In the genomic region with DNA sequence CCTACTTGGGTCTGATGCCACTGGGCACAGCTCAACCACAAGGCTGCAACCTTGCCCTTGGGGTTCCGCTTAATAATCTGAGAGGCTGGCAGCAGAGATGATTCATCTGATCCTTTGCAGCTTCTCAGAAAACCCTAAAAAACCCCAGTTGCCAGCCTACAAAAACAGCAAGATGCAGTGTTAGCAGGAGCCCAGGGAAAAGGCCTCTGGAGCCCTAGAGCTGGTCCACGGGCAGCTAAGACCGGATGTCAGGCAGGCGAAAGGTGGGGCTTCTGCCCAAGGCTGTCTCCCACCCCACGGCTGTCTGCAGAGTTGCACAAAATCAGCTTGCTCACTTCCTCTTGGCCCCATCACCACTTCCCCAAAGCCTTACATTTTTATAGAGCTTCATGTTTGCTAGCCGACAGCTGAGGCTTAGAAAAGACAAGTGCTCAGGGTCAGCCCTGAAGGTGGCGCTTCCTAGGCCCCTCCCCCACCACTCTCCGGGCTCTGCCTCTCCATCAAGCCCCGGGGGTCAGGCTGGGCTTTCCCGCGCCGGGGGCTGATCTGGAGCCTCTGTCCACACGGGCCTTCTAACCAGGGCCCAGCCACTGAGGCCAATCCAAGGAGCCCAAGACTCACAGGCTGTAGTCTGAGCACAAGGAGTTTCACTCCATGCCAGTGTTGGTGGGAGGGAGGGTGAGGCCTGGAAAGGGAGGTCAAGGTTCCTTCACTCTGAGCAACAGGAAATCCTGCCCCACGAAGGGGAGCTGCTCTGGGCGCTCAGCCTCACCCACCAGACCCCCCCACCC, we compare ENCODE assay signal across 8 cellular contexts. TPM values are rescaled to one million over a fixed set of nuclear protein-coding genes. Genes with fewer than 3 reads are reported as not detected.
DNase-seq lines count a peak whose midpoint lies in the region; ATAC-seq, FAIRE-seq and TF ChIP-seq lines count a peak whose summit lies in the region.

No MANE protein-coding gene starts in this region.

- TF ChIP-seq CTCF in GM13976 (IDR thresholded peaks at IDR 0.05; ENCODE audit: borderline replicate concordance, control extremely low read depth, extremely low read depth, insufficient read depth, missing control alignments) (no peak), endothelial cell of umbilical vein (IDR thresholded peaks at IDR 0.05; ENCODE audit: extremely low read depth in 1 of 2, insufficient read depth in 1 of 2, low read depth in 1 of 2, low read length in 2 of 2) (peak in 1 of 2 donors; percentile 17)

- peak overlapping the region; percentile 86 for H3K27ac ChIP-seq in endothelial cell of umbilical vein (ENCODE audit: insufficient read depth, low read depth, low read length)

- H3K36me3 Mint-ChIP-seq in activated CD4-positive, alpha-beta memory T cell treated with anti-CD3 and anti-CD28 coated beads for 36 hours: no peaks in the 10 kb centered on the region
- H3K36me3 Mint-ChIP-seq in stimulated activated effector memory CD8-positive, alpha-beta T cell treated with anti-CD3 and anti-CD28 coated beads, Interleukin-12 subunit alpha, Interleukin-12 subunit beta, amount 100 ng/mL, for 72 hours: no peaks in the 10 kb centered on the region

- intact Hi-C loops in activated CD4-positive, alpha-beta memory T cell treated with anti-CD3 and anti-CD28 coated beads for 36 hours (cut with micrococcal nuclease): loop anchor here (1.0 to 2.0 kb wide), 12 partner anchors 32 to 291 kb away; a partner anchor contains a TSS
- intact Hi-C loops in endothelial cell of umbilical vein (cut with micrococcal nuclease): loop anchor here (1.0 to 5.0 kb wide), 10 partner anchors 9 to 1475 kb away; a partner anchor contains a TSS

- POLR2A ChIA-PET in activated CD4-positive, alpha-beta memory T cell treated with anti-CD3 and anti-CD28 coated beads for 36 hours (lab: Charles Lee): interaction anchor here (0.6 to 3.6 kb wide), 29 partner anchors 9 to 249 kb away, joined by 3 to 29 read pairs (median 4); a partner anchor contains a TSS
- POLR2A ChIA-PET in endothelial cell of umbilical vein (lab: Charles Lee): interaction anchor here (0.7 to 1.3 kb wide), 4 partner anchors 9 to 237 kb away, joined by 3 to 4 read pairs (median 4); no protein-coding TSS in a partner anchor

- TSS peak; percentile 43 for BruUV-seq in endothelial cell of umbilical vein (replicated peaks; lab: Mats Ljungman, UMichigan)

- peaks cover 62% of the 10 kb centered on the region for H3K4me1 Mint-ChIP-seq in activated CD4-positive, alpha-beta memory T cell treated with anti-CD3 and anti-CD28 coated beads for 36 hours (ENCODE audit: low read depth)
- peaks cover 43% of the 10 kb centered on the region for H3K4me1 Mint-ChIP-seq in stimulated activated effector memory CD8-positive, alpha-beta T cell treated with anti-CD3 and anti-CD28 coated beads, Interleukin-12 subunit alpha, Interleukin-12 subunit beta, amount 100 ng/mL, for 72 hours

- no peaks in the 10 kb centered on the region for H3K27me3 Mint-ChIP-seq in activated CD4-positive, alpha-beta memory T cell treated with anti-CD3 and anti-CD28 coated beads for 36 hours

- peaks cover 15% of the 10 kb centered on the region for H3K4me1 ChIP-seq in endothelial cell of umbilical vein (ENCODE audit: control insufficient read depth, extremely low read depth, insufficient read depth, low read length)

- H3K27ac Mint-ChIP-seq in activated CD4-positive, alpha-beta memory T cell treated with anti-CD3 and anti-CD28 coated beads for 36 hours: peak overlapping the region; percentile 94
- no peak overlapping the region for H3K27ac Mint-ChIP-seq in stimulated activated effector memory CD8-positive, alpha-beta T cell treated with anti-CD3 and anti-CD28 coated beads, Interleukin-12 subunit alpha, Interleukin-12 subunit beta, amount 100 ng/mL, for 72 hours

- no peak for FAIRE-seq in endothelial cell of umbilical vein (lab: Jason Lieb, UNC)

- no peaks in the 10 kb centered on the region for H3K79me2 ChIP-seq in endothelial cell of umbilical vein (ENCODE audit: control insufficient read depth, insufficient read depth, low read length)

- H3K9ac ChIP-seq in endothelial cell of umbilical vein (replicated peaks; ENCODE audit: extremely low read depth, insufficient read depth, low read length): peak overlapping the region; percentile 52

- peak overlapping the region; percentile 79 for H2AFZ ChIP-seq in endothelial cell of umbilical vein (ENCODE audit: low read depth, low read length)

- H3K4me3 ChIP-seq in endothelial cell of umbilical vein (replicated peaks in 1 of 3; ENCODE audit: insufficient read depth in 1 of 3, low read depth in 1 of 3, low read length in 3 of 3): peak overlapping the region in 1 of 3 experiments; percentile 4

- no peak for TF ChIP-seq POLR2A in endothelial cell of umbilical vein (IDR thresholded peaks at IDR 0.05; ENCODE audit: low read depth, low read length)

- H3K9me3 Mint-ChIP-seq in activated CD4-positive, alpha-beta memory T cell treated with anti-CD3 and anti-CD28 coated beads for 36 hours: no peaks in the 10 kb centered on the region
- H3K9me3 Mint-ChIP-seq in stimulated activated effector memory CD8-positive, alpha-beta T cell treated with anti-CD3 and anti-CD28 coated beads, Interleukin-12 subunit alpha, Interleukin-12 subunit beta, amount 100 ng/mL, for 72 hours: no peaks in the 10 kb centered on the region

- no peaks in the 10 kb centered on the region for H3K9me3 ChIP-seq in endothelial cell of umbilical vein (replicated peaks; ENCODE audit: control insufficient read depth, insufficient read depth, low read length)

- peaks cover 0 to 1% of the 10 kb centered on the region in 2 experiments for H3K36me3 ChIP-seq in endothelial cell of umbilical vein (ENCODE audit: control insufficient read depth in 2 of 2, extremely low read depth in 1 of 2, insufficient read depth in 2 of 2, low read length in 2 of 2)

- CTCF ChIA-PET in activated CD4-positive, alpha-beta memory T cell treated with anti-CD3 and anti-CD28 coated beads for 36 hours (lab: Charles Lee): interaction anchor here (0.5 to 5.7 kb wide), 87 partner anchors 10 to 1273 kb away, joined by 3 to 104 read pairs (median 5); a partner anchor contains a TSS
- CTCF ChIA-PET in endothelial cell of umbilical vein (lab: Charles Lee): interaction anchor here (0.6 to 3.9 kb wide), 67 partner anchors 9 to 829 kb away, joined by 3 to 64 read pairs (median 5); a partner anchor contains a TSS

- no peaks in the 10 kb centered on the region for H3K9me1 ChIP-seq in endothelial cell of umbilical vein (replicated peaks; ENCODE audit: control insufficient read depth, extremely low read depth, insufficient read depth, low read length)

- peak overlapping the region; percentile 62 for H3K4me2 ChIP-seq in endothelial cell of umbilical vein (ENCODE audit: insufficient read depth, low read length)

- H3K27me3 ChIP-seq in endothelial cell of umbilical vein (ENCODE audit: control insufficient read depth in 2 of 2, insufficient read depth in 2 of 2, low read length in 2 of 2): peaks cover 0 to 2% of the 10 kb centered on the region in 2 experiments

- dilution Hi-C loops in endothelial cell of umbilical vein (cut with MboI; ENCODE audit: extremely low pct_ligation_motif_present, low sequenced_read_pairs): no loop called here

- H4K20me1 ChIP-seq in endothelial cell of umbilical vein (replicated peaks; ENCODE audit: control insufficient read depth, extremely low read depth, insufficient read depth, low read length): no peaks in the 10 kb centered on the region

- in situ Hi-C loops in GM13976 (cut with MboI; ENCODE audit: low sequenced_read_pairs, unreplicated experiment): loop anchor here (10.0 kb wide), 2 partner anchors 157 to 237 kb away; no protein-coding TSS in a partner anchor

- peak; percentile 49 for ATAC-seq in HG02759 (IDR thresholded peaks at IDR 0.05; ENCODE audit: unreplicated experiment)
- ATAC-seq in stimulated activated effector memory CD8-positive, alpha-beta T cell treated with anti-CD3 and anti-CD28 coated beads, Interleukin-12 subunit alpha, Interleukin-12 subunit beta, amount 100 ng/mL, for 72 hours: peak; percentile 85

- DNase-seq in GM13976 (ENCODE audit: low spot score) (peak; percentile 71), NCI-H2227 treated with DMSO at 0.1 percent for 48 hours (lab: John Stamatoyannopoulos, UW) (peak; percentile 69), endothelial cell of umbilical vein (ENCODE audit: low read depth, low spot score) (peak; percentile 64), mucosa of gallbladder (ENCODE audit: low spot score) (peak; percentile 72), NCI-H748 (lab: John Stamatoyannopoulos, UW; ENCODE audit: unreplicated experiment) (no peak)
- peak; percentile 83 for DNase-seq in activated CD4-positive, alpha-beta memory T cell treated with anti-CD3 and anti-CD28 coated beads for 36 hours
- DNase-seq in stimulated activated effector memory CD8-positive, alpha-beta T cell treated with anti-CD3 and anti-CD28 coated beads, Interleukin-12 subunit alpha, Interleukin-12 subunit beta, amount 100 ng/mL, for 72 hours (ENCODE audit: low spot score in 2 of 2): peak; percentile 50 to 87

- H3K4me3 Mint-ChIP-seq in activated CD4-positive, alpha-beta memory T cell treated with anti-CD3 and anti-CD28 coated beads for 36 hours: peak overlapping the region; percentile 62
- peak overlapping the region; percentile 68 for H3K4me3 Mint-ChIP-seq in stimulated activated effector memory CD8-positive, alpha-beta T cell treated with anti-CD3 and anti-CD28 coated beads, Interleukin-12 subunit alpha, Interleukin-12 subunit beta, amount 100 ng/mL, for 72 hours

RNA-seq across cellular contexts. Expression of a gene that starts 4.2 kb away (rescaled TPM):
- total RNA-seq in activated CD4-positive, alpha-beta memory T cell treated with anti-CD3 and anti-CD28 coated beads for 36 hours: under 1 TPM in 1 of 2 experiments, not detected in 1; 0.14 TPM
- 0.31 TPM in 1 of 2 replicates, not detected in the other for total RNA-seq in endothelial cell of umbilical vein
- 0.03 TPM in 1 of 2 replicates, not detected in the other for polyA plus RNA-seq in endothelial cell of umbilical vein
- 0.06 TPM in 1 of 2 replicates, not detected in the other for polyA plus RNA-seq in endothelial cell of umbilical vein (2011; cell fraction: cytosol; rRNA removed)
- 0.26 and 0.31 TPM in 2 replicates for polyA plus RNA-seq in endothelial cell of umbilical vein (2011; cell fraction: nucleus; rRNA removed)
- polyA plus RNA-seq in endothelial cell of umbilical vein (2012): not detected in 2 replicates
- polyA minus RNA-seq in endothelial cell of umbilical vein: 0.90 TPM in 1 of 2 replicates, not detected in the other
- not detected for polyA minus RNA-seq in endothelial cell of umbilical vein (2011; cell fraction: cytosol; rRNA and poly(A)+ RNA removed)
- 0.48 TPM in 1 of 2 replicates, not detected in the other for polyA minus RNA-seq in endothelial cell of umbilical vein (2011; cell fraction: nucleus; rRNA and poly(A)+ RNA removed)
- 15.8 TPM for total RNA-seq in mucosa of gallbladder

RNA-seq across cellular contexts. Expression of a gene that starts 4.2 kb away (rescaled TPM):
- under 1 TPM in 1 of 2 experiments, not detected in 1; 0.24 TPM for total RNA-seq in activated CD4-positive, alpha-beta memory T cell treated with anti-CD3 and anti-CD28 coated beads for 36 hours
- total RNA-seq in endothelial cell of umbilical vein (0.49 TPM in 1 of 2 replicates, not detected in the other), mucosa of gallbladder (8.4 TPM)
- 0.07 and 0.24 TPM in 2 replicates for polyA plus RNA-seq in endothelial cell of umbilical vein
- polyA plus RNA-seq in endothelial cell of umbilical vein (2011; cell fraction: cytosol; rRNA removed): 0.07 and 0.25 TPM in 2 replicates
- 0.28 and 0.43 TPM in 2 replicates for polyA plus RNA-seq in endothelial cell of umbilical vein (2011; cell fraction: nucleus; rRNA removed)
- not detected in 2 replicates for polyA plus RNA-seq in endothelial cell of umbilical vein (2012)
- polyA minus RNA-seq in endothelial cell of umbilical vein: not detected in 2 replicates
- not detected for polyA minus RNA-seq in endothelial cell of umbilical vein (2011; cell fraction: cytosol; rRNA and poly(A)+ RNA removed)
- not detected in 2 replicates for polyA minus RNA-seq in endothelial cell of umbilical vein (2011; cell fraction: nucleus; rRNA and poly(A)+ RNA removed)

RNA-seq across cellular contexts. Expression of a gene that starts 33.8 kb away (rescaled TPM):
- total RNA-seq in activated CD4-positive, alpha-beta memory T cell treated with anti-CD3 and anti-CD28 coated beads for 36 hours: 1 to 10 TPM; 3.9 to 5.1 TPM
- 0.35 TPM in 2 replicates for total RNA-seq in endothelial cell of umbilical vein
- polyA plus RNA-seq in endothelial cell of umbilical vein: 0.81 and 0.89 TPM in 2 replicates
- polyA plus RNA-seq in endothelial cell of umbilical vein (2011; cell fraction: cytosol; rRNA removed): 0.58 and 0.61 TPM in 2 replicates
- polyA plus RNA-seq in endothelial cell of umbilical vein (2011; cell fraction: nucleus; rRNA removed): 1.5 TPM in 2 replicates
- 0.23 and 0.34 TPM in 2 replicates for polyA plus RNA-seq in endothelial cell of umbilical vein (2012)
- polyA minus RNA-seq in endothelial cell of umbilical vein: 0.27 and 0.49 TPM in 2 replicates
- not detected for polyA minus RNA-seq in endothelial cell of umbilical vein (2011; cell fraction: cytosol; rRNA and poly(A)+ RNA removed)
- 0.43 and 0.87 TPM in 2 replicates for polyA minus RNA-seq in endothelial cell of umbilical vein (2011; cell fraction: nucleus; rRNA and poly(A)+ RNA removed)
- total RNA-seq in mucosa of gallbladder: 17.2 TPM

RNA-seq across cellular contexts. Expression of a gene that starts 58.3 kb away (rescaled TPM):
- 100 to 1,000 TPM; 300 to 302 TPM for total RNA-seq in activated CD4-positive, alpha-beta memory T cell treated with anti-CD3 and anti-CD28 coated beads for 36 hours
- total RNA-seq in endothelial cell of umbilical vein: 235 and 244 TPM in 2 replicates
- polyA plus RNA-seq in endothelial cell of umbilical vein: 189 and 231 TPM in 2 replicates
- polyA plus RNA-seq in endothelial cell of umbilical vein (2011; cell fraction: cytosol; rRNA removed): 304 and 324 TPM in 2 replicates
- 110 and 142 TPM in 2 replicates for polyA plus RNA-seq in endothelial cell of umbilical vein (2011; cell fraction: nucleus; rRNA removed)
- polyA plus RNA-seq in endothelial cell of umbilical vein (2012): 254 and 375 TPM in 2 replicates
- polyA minus RNA-seq in endothelial cell of umbilical vein: 121 and 143 TPM in 2 replicates
- 157 TPM for polyA minus RNA-seq in endothelial cell of umbilical vein (2011; cell fraction: cytosol; rRNA and poly(A)+ RNA removed)
- 24.6 and 27.9 TPM in 2 replicates for polyA minus RNA-seq in endothelial cell of umbilical vein (2011; cell fraction: nucleus; rRNA and poly(A)+ RNA removed)
- total RNA-seq in mucosa of gallbladder: 192 TPM

RNA-seq across cellular contexts. Expression of a gene that starts 58.5 kb away (rescaled TPM):
- 10 to 100 TPM; 44.6 to 48.4 TPM for total RNA-seq in activated CD4-positive, alpha-beta memory T cell treated with anti-CD3 and anti-CD28 coated beads for 36 hours
- total RNA-seq in endothelial cell of umbilical vein (35.6 and 41.3 TPM in 2 replicates), mucosa of gallbladder (25.6 TPM)
- 105 and 116 TPM in 2 replicates for polyA plus RNA-seq in endothelial cell of umbilical vein
- polyA plus RNA-seq in endothelial cell of umbilical vein (2011; cell fraction: cytosol; rRNA removed): 109 and 124 TPM in 2 replicates
- polyA plus RNA-seq in endothelial cell of umbilical vein (2011; cell fraction: nucleus; rRNA removed): 174 and 192 TPM in 2 replicates
- 31.9 and 41.3 TPM in 2 replicates for polyA plus RNA-seq in endothelial cell of umbilical vein (2012)
- 140 and 143 TPM in 2 replicates for polyA minus RNA-seq in endothelial cell of umbilical vein
- 45.9 TPM for polyA minus RNA-seq in endothelial cell of umbilical vein (2011; cell fraction: cytosol; rRNA and poly(A)+ RNA removed)
- polyA minus RNA-seq in endothelial cell of umbilical vein (2011; cell fraction: nucleus; rRNA and poly(A)+ RNA removed): 26.5 and 59.3 TPM in 2 replicates

Comparison
In these comparisons a context has a peak if more than half of its experiments do, and no peak if none do; other contexts are left out.
1. RNA of a gene that starts 4.2 kb away (total RNA-seq): 15.8 TPM in mucosa of gallbladder (single experiment); 0.31 TPM in endothelial cell of umbilical vein and 0.14 TPM in activated CD4-positive, alpha-beta memory T cell treated with anti-CD3 and anti-CD28 coated beads for 36 hours; every median in the first group is over 10 times any median in the second.